ENCODE assay signal across 30 cellular contexts in genomic region chr3:32532434-32532833, GRCh38.
"Had no signal": no experiment of that assay in that cellular context is flagged by ENCODE, and none has a peak within 500 bp of the region (broad histone marks: within the 10 kb centered on the region; RNA-seq: fewer than 3 reads in every experiment).

No MANE protein-coding gene starts in this region.

- H3K4me1 ChIP-seq: SJCRH30 had no signal

- DNase-seq: Karpas-422, KBM-7, MM.1S, MV-4-11, NCI-H1092, NCI-H1105, NCI-H1417 treated with DMSO at 0.1 percent for 48 hours, NCI-H1436 treated with DMSO at 0.1 percent for 48 hours, NCI-H1694 treated with DMSO at 0.1 percent for 48 hours, NCI-H187 treated with DMSO at 0.1 percent for 48 hours, NCI-H2029, NCI-H2081, NCI-H2171 treated with DMSO at 0.1 percent for 48 hours, NCI-H2227 treated with DMSO at 0.1 percent for 48 hours, NCI-H345, NCI-H446, NCI-H510A treated with DMSO at 0.1 percent for 48 hours, NCI-H524 treated with DMSO at 0.1 percent for 48 hours, NCI-H526 treated with DMSO at 0.1 percent for 48 hours, NCI-H774, PC-9, SHP77, SIG-M5, SJCRH30 had no signal

- H3K9ac ChIP-seq: KMS-11 had no signal

- ATAC-seq: Panc1, Right ventricle myocardium inferior had no signal

- H2AFZ ChIP-seq: PC-9 had no signal

- H3K27ac ChIP-seq: KMS-11, PC-9, RWPE1, SJCRH30, SK-N-MC had no signal

- H3K9me3 ChIP-seq: SJCRH30 had no signal

- H3K36me3 ChIP-seq: SJCRH30 had no signal

- FAIRE-seq: RCC 7860 had no signal

- H3K4me3 ChIP-seq: PC-9, SJCRH30, SK-N-MC had no signal

- H3K27me3 ChIP-seq: SJCRH30 had no signal

- H3K4me2 ChIP-seq: KMS-11, PC-9 had no signal
